Comparison of ENCODE assay signal across 1 cellular context in genomic region chr11:67404515-67405195, GRCh38.
TF ChIP-seq lines count a peak whose summit lies in the region.

No MANE protein-coding gene starts in this region.

TF ChIP-seq in GM23338, 12 proteins besides CTCF, POLR2A, EP300 and RAD21 (continued from another document):
- no peak for TF ChIP-seq ZNF462 (CRISPR knock-in tag; IDR thresholded peaks at IDR 0.05)
- no peak for TF ChIP-seq EZH2phosphoT487 (IDR thresholded peaks at IDR 0.05; ENCODE audit: unreplicated experiment)
- TF ChIP-seq ETS1 (IDR thresholded peaks at IDR 0.05), result no peak
